12 cellular contexts compared by ENCODE assay signal in genomic region chr21:31283025-31283424, GRCh38.
DNase-seq lines count a peak whose midpoint lies in the region; ATAC-seq, FAIRE-seq and TF ChIP-seq lines count a peak whose summit lies in the region.
"Had no signal": no experiment of that assay in that cellular context is flagged by ENCODE, and none has a peak within 500 bp of the region (broad histone marks: within the 10 kb centered on the region; RNA-seq: fewer than 3 reads in every experiment).

No MANE protein-coding gene starts in this region.

- peaks cover 37% of the 10 kb centered on the region for H3K4me1 Mint-ChIP-seq in activated naive CD8-positive, alpha-beta T cell (ENCODE audit: low read depth)
- H3K4me1 Mint-ChIP-seq in activated naive CD8-positive, alpha-beta T cell treated with anti-CD3 and anti-CD28 coated beads for 36 hours = peaks cover 23% of the 10 kb centered on the region
- H3K4me1 Mint-ChIP-seq in T-cell = peaks cover 31 to 36% (median 34%) of the 10 kb centered on the region in 3 donors
- H3K4me1 Mint-ChIP-seq: activated B cell treated with CpG ODN at 0.5 μM for 24 hours, mesothelial cell of epicardium had no signal

- ATAC-seq in T-cell (replicated peaks in 1 of 4) = peak; percentile 75 to 98 (median 92)

- peak overlapping the region; percentile 28 for H3K4me3 Mint-ChIP-seq in activated naive CD8-positive, alpha-beta T cell
- no peak overlapping the region for H3K4me3 Mint-ChIP-seq in activated naive CD8-positive, alpha-beta T cell treated with anti-CD3 and anti-CD28 coated beads for 36 hours
- H3K4me3 Mint-ChIP-seq in T-cell = peak overlapping the region in 2 of 3 donors; percentile 13 to 33
- H3K4me3 Mint-ChIP-seq: activated B cell treated with CpG ODN at 0.5 μM for 24 hours, mesothelial cell of epicardium had no signal

- POLR2A ChIA-PET in T-cell (lab: Charles Lee) = interaction anchor here in 1 of 2 donors (0.5 to 0.6 kb wide), 2 partner anchors 15 to 222 kb away, joined by 3 to 6 read pairs; no protein-coding TSS in a partner anchor

- peak overlapping the region; percentile 81 for H3K27ac Mint-ChIP-seq in activated naive CD8-positive, alpha-beta T cell
- H3K27ac Mint-ChIP-seq in activated naive CD8-positive, alpha-beta T cell treated with anti-CD3 and anti-CD28 coated beads for 36 hours = no peak overlapping the region
- H3K27ac Mint-ChIP-seq in T-cell = peak overlapping the region; percentile 40 to 89
- H3K27ac Mint-ChIP-seq: activated B cell treated with CpG ODN at 0.5 μM for 24 hours, mesothelial cell of epicardium had no signal

- no peak for DNase-seq in activated naive CD8-positive, alpha-beta T cell treated with anti-CD3 and anti-CD28 coated beads for 36 hours
- peak in 30 of 34 experiments; percentile 3 to 52 (median 24) for DNase-seq in T-cell
- DNase-seq in fibroblast of the aortic adventitia (ENCODE audit: low read depth) = peak; percentile 12
- no peak for DNase-seq in urothelium cell line (ENCODE audit: low spot score)
- DNase-seq in NCI-H2196 treated with DMSO at 0.1 percent for 48 hours (lab: John Stamatoyannopoulos, UW; ENCODE audit: unreplicated experiment) = no peak
- DNase-seq in HPDE6-E6E7 (ENCODE audit: extremely low spot score) = no peak
- DNase-seq: activated B cell treated with CpG ODN at 0.5 μM for 24 hours, cortex of kidney, NCI-H1417 treated with DMSO at 0.1 percent for 48 hours, NCI-H82 had no signal

- CTCF ChIA-PET in T-cell (lab: Charles Lee) = no interaction called here

- H3K4me3 ChIP-seq in fibroblast of the aortic adventitia (ENCODE audit: low read depth, low read length) = no peak overlapping the region

- H3K9me3 Mint-ChIP-seq in activated naive CD8-positive, alpha-beta T cell (ENCODE audit: low read depth) = peaks cover 7% of the 10 kb centered on the region
- H3K9me3 Mint-ChIP-seq in activated naive CD8-positive, alpha-beta T cell treated with anti-CD3 and anti-CD28 coated beads for 36 hours = peaks cover 9% of the 10 kb centered on the region
- H3K9me3 Mint-ChIP-seq in T-cell = peaks cover 7 to 13% (median 7%) of the 10 kb centered on the region in 3 donors

- peaks cover 11% of the 10 kb centered on the region for H3K36me3 Mint-ChIP-seq in activated naive CD8-positive, alpha-beta T cell
- peaks cover 10% of the 10 kb centered on the region for H3K36me3 Mint-ChIP-seq in activated naive CD8-positive, alpha-beta T cell treated with anti-CD3 and anti-CD28 coated beads for 36 hours
- H3K36me3 Mint-ChIP-seq in T-cell = peaks cover 6% of the 10 kb centered on the region

- H3K27me3 Mint-ChIP-seq in activated naive CD8-positive, alpha-beta T cell = no peaks in the 10 kb centered on the region
- H3K27me3 Mint-ChIP-seq in activated naive CD8-positive, alpha-beta T cell treated with anti-CD3 and anti-CD28 coated beads for 36 hours = no peaks in the 10 kb centered on the region
- no peaks in the 10 kb centered on the region for H3K27me3 Mint-ChIP-seq in T-cell
- H3K27me3 Mint-ChIP-seq: activated B cell treated with CpG ODN at 0.5 μM for 24 hours had no signal

- FAIRE-seq in urothelium cell line (lab: Jason Lieb, UNC) = peak; percentile 73

- no peak for TF ChIP-seq CTCF in fibroblast of the aortic adventitia (IDR thresholded peaks at IDR 0.05; ENCODE audit: insufficient read depth, low read length)

Comparison
In these comparisons a context has a peak if more than half of its experiments do, and no peak if none do; other contexts are left out.
1. DNase-seq: peak in T-cell (30 of 34) and fibroblast of the aortic adventitia (single experiment); none in activated naive CD8-positive, alpha-beta T cell treated with anti-CD3 and anti-CD28 coated beads for 36 hours (single experiment), urothelium cell line (single experiment), NCI-H2196 treated with DMSO at 0.1 percent for 48 hours (single experiment) and HPDE6-E6E7 (single experiment).